ENCODE assay signal across 8 cellular contexts in genomic region chr19:44072543-44073401, GRCh38. TPM values are rescaled to one million over a fixed set of nuclear protein-coding genes. Genes with fewer than 3 reads are reported as not detected.
DNase-seq lines count a peak whose midpoint lies in the region; ATAC-seq and TF ChIP-seq lines count a peak whose summit lies in the region.

No MANE protein-coding gene starts in this region.

- H3K27ac ChIP-seq in colonic mucosa: no peak overlapping the region
- no peak overlapping the region for H3K27ac ChIP-seq in mesendoderm (ENCODE audit: low read depth, low read length)
- no peak overlapping the region for H3K27ac ChIP-seq in urinary bladder (ENCODE audit: low read depth)

- H3K56ac ChIP-seq in mesendoderm (ENCODE audit: low read length): no peak overlapping the region

- peaks cover 13% of the 10 kb centered on the region for H3K4me1 ChIP-seq in Loucy (ENCODE audit: insufficient read depth, low read length, poor library complexity, severe bottlenecking)
- H3K4me1 ChIP-seq in colonic mucosa: peaks cover 4% of the 10 kb centered on the region
- H3K4me1 ChIP-seq in mesendoderm (ENCODE audit: control insufficient read depth, low read depth, low read length): no peaks in the 10 kb centered on the region
- no peaks in the 10 kb centered on the region for H3K4me1 ChIP-seq in urinary bladder (ENCODE audit: insufficient read depth)

- intact Hi-C loops in colonic mucosa (cut with DNase I): no loop called here

- H3K9me2 ChIP-seq in Loucy (replicated peaks; ENCODE audit: low read depth, low read length): no peaks in the 10 kb centered on the region

- H3K9ac ChIP-seq in Loucy (ENCODE audit: low read depth, low read length, poor library complexity, severe bottlenecking) (peak overlapping the region; percentile 72), colonic mucosa (ENCODE audit: low read depth in 2 of 2, low read length in 2 of 2) (peak overlapping the region; percentile 54 to 62), mesendoderm (ENCODE audit: low read length) (peak overlapping the region; percentile 8)

- H3K4me2 ChIP-seq in Loucy (ENCODE audit: low read depth, low read length, poor library complexity, severe bottlenecking) (peak overlapping the region; percentile 88), mesendoderm (ENCODE audit: low read length) (peak overlapping the region; percentile 32)

- DNase-seq in D341Med (ENCODE audit: low spot score) (peak; percentile 42), colonic mucosa (peak; percentile 24), mesendoderm (no peak), DMS 273 (lab: John Stamatoyannopoulos, UW; ENCODE audit: unreplicated experiment) (no peak)

- H3F3A ChIP-seq in Loucy (ENCODE audit: low read depth): no peaks in the 10 kb centered on the region

- no peak overlapping the region for H3K23ac ChIP-seq in mesendoderm (ENCODE audit: low read length)

- peak overlapping the region; percentile 100 for H2AFZ ChIP-seq in Loucy (ENCODE audit: low read length)

- no peak overlapping the region for H2AK5ac ChIP-seq in mesendoderm (ENCODE audit: low read length)

- no peak overlapping the region for H2BK15ac ChIP-seq in mesendoderm (replicated peaks; ENCODE audit: low read depth)

- H3K18ac ChIP-seq in mesendoderm (ENCODE audit: low read length): no peak overlapping the region

- H3K36me3 ChIP-seq in Loucy (ENCODE audit: insufficient read depth, low read length): no peaks in the 10 kb centered on the region
- no peaks in the 10 kb centered on the region for H3K36me3 ChIP-seq in colonic mucosa
- no peaks in the 10 kb centered on the region for H3K36me3 ChIP-seq in mesendoderm (ENCODE audit: control insufficient read depth, insufficient read depth, low read length)
- no peaks in the 10 kb centered on the region for H3K36me3 ChIP-seq in urinary bladder (ENCODE audit: insufficient read depth)

- H3K79me2 ChIP-seq in Loucy (ENCODE audit: insufficient read depth, low read length) (no peaks in the 10 kb centered on the region; the same call in 1 of the 2 replicates), mesendoderm (ENCODE audit: control insufficient read depth, insufficient read depth, low read length) (no peaks in the 10 kb centered on the region)

- no peaks in the 10 kb centered on the region for H4K20me1 ChIP-seq in Loucy (ENCODE audit: insufficient read depth, low read length, poor library complexity, severe bottlenecking)

- no peak overlapping the region for H4K5ac ChIP-seq in mesendoderm (ENCODE audit: low read length)

- H3K4me3 ChIP-seq in Loucy (ENCODE audit: low read length, poor library complexity, severe bottlenecking) (peak overlapping the region; percentile 89), colonic mucosa (peak overlapping the region; percentile 66), mesendoderm (ENCODE audit: low read length) (no peak overlapping the region), urinary bladder (ENCODE audit: low read depth, low read length) (peak overlapping the region; percentile 63)

- no peak overlapping the region for H2BK5ac ChIP-seq in mesendoderm (ENCODE audit: low read length)

- no peak for TF ChIP-seq CTCF in Loucy (conservative IDR thresholded peaks at IDR 0.05; ENCODE audit: low read length)
- TF ChIP-seq CTCF in colonic mucosa (IDR thresholded peaks at IDR 0.05): no peak

- H3K27me3 ChIP-seq in Loucy (ENCODE audit: insufficient read depth, low read length, poor library complexity, severe bottlenecking) (peaks cover 32% of the 10 kb centered on the region), colonic mucosa (no peaks in the 10 kb centered on the region), mesendoderm (ENCODE audit: insufficient read depth, low read length, poor library complexity) (no peaks in the 10 kb centered on the region)

- H3K9me3 ChIP-seq in Loucy (ENCODE audit: insufficient read depth, low read depth, low read length) (no peaks in the 10 kb centered on the region), colonic mucosa (no peaks in the 10 kb centered on the region)

- H2BK120ac ChIP-seq in mesendoderm (ENCODE audit: low read depth, low read length): no peak overlapping the region

- no peak overlapping the region for H3K4ac ChIP-seq in mesendoderm (ENCODE audit: low read depth, low read length)

- WGBS in mesendoderm (ENCODE audit: extremely low coverage, insufficient coverage, low lambda C conversion rate): no CpG with 5 or more reads among the region's 18 CpGs
- 16% methylated on average over 18 of the region's 18 CpGs for WGBS in urinary bladder

- ATAC-seq in HG03354 (IDR thresholded peaks at IDR 0.05; ENCODE audit: poor library complexity, severe bottlenecking, unreplicated experiment) (no peak), GM21447 (IDR thresholded peaks at IDR 0.05; ENCODE audit: unreplicated experiment) (no peak)

- H4K8ac ChIP-seq in mesendoderm (ENCODE audit: low read depth, low read length): no peak overlapping the region

- no peaks in the 10 kb centered on the region for H3K79me1 ChIP-seq in mesendoderm (ENCODE audit: low read length)

RNA-seq across cellular contexts. Expression of gene ZNF284, which starts 0.8 kb away (rescaled TPM):
- total RNA-seq in colonic mucosa (1 to 10 TPM; 1.2 to 1.4 TPM), urinary bladder (5.7 TPM)
- polyA plus RNA-seq in mesendoderm (2013, experiment 1 of 2): 0.72 TPM
- polyA plus RNA-seq in mesendoderm (2013, experiment 2 of 2): 0.88 TPM
- 0.71 TPM for polyA plus RNA-seq in urinary bladder

RNA-seq across cellular contexts. Expression of gene ZNF223, which starts 20.9 kb away (rescaled TPM):
- total RNA-seq in colonic mucosa (1 to 10 TPM; 5.1 to 5.5 TPM), urinary bladder (11.7 TPM)
- 3.9 TPM for polyA plus RNA-seq in mesendoderm (2013, experiment 1 of 2)
- 3.7 TPM for polyA plus RNA-seq in mesendoderm (2013, experiment 2 of 2)
- 3.6 TPM for polyA plus RNA-seq in urinary bladder

RNA-seq across cellular contexts. Expression of gene ZNF224, which starts 21.4 kb away (rescaled TPM):
- total RNA-seq in colonic mucosa (10 to 100 TPM; 19.8 to 21.1 TPM), urinary bladder (65.7 TPM)
- 4.7 TPM for polyA plus RNA-seq in mesendoderm (2013, experiment 1 of 2)
- 5.0 TPM for polyA plus RNA-seq in mesendoderm (2013, experiment 2 of 2)
- 12.3 TPM for polyA plus RNA-seq in urinary bladder

RNA-seq across cellular contexts. Expression of gene ZNF225, which starts 40.4 kb away (rescaled TPM):
- total RNA-seq in colonic mucosa (1 to 10 TPM; 2.8 TPM), urinary bladder (13.5 TPM)
- 1.6 TPM for polyA plus RNA-seq in mesendoderm (2013, experiment 1 of 2)
- polyA plus RNA-seq in mesendoderm (2013, experiment 2 of 2): 1.5 TPM
- 2.6 TPM for polyA plus RNA-seq in urinary bladder

RNA-seq across cellular contexts. Expression of gene ZNF222, which starts 47.6 kb away (rescaled TPM):
- total RNA-seq in colonic mucosa (1 to 10 TPM; 1.2 to 2.4 TPM), urinary bladder (9.2 TPM)
- polyA plus RNA-seq in mesendoderm (2013, experiment 1 of 2): 3.7 TPM
- 4.2 TPM for polyA plus RNA-seq in mesendoderm (2013, experiment 2 of 2)
- 5.3 TPM for polyA plus RNA-seq in urinary bladder

Comparison
In these comparisons a context has a peak if more than half of its experiments do, and no peak if none do; other contexts are left out.
1. DNase-seq: peak in D341Med (single experiment) and colonic mucosa (single experiment); none in mesendoderm (single experiment) and DMS 273 (single experiment).
2. H3K9ac ChIP-seq: peak in every context shown above with its lines; median percentile 72 in Loucy; 58 in colonic mucosa; 8 in mesendoderm.